ENCODE assay signal across 9 cellular contexts in the genomic region with DNA sequence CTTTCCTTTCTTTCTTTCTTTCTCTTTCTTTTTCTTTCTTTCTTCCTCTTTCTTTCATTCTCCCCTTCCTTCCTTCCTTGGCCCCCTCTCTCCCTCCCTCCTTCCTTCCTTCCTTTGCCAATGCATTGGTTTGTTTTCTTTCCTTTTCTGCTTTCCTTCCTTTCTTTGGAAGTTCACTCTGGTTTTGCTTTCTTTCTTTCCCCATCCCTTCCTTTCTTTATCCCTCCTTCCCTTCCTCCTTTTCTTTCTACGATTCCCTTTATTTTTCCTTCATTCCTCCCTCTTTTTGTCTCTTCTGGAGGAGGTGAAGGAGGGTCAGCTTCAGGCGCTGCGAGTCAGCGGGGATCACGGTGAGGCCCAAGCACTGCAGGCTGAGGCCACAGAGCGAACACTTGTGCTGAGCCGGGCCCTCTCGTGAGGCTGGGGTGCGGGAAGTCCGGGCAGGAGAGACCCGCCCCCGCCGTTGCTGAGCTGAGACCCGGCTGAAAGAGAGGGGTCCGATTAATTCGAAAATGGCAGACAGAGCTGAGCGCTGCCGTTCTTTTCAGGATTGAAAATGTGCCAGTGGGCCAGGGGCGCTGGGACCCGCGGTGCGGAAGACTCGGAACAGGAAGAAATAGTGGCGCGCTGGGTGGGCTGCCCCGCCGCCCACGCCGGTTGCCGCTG. TPM values are rescaled to one million over a fixed set of nuclear protein-coding genes. Genes with fewer than 3 reads are reported as not detected.
A peak's percentile ranks its signal among the peaks of the same experiment; 100 is the strongest.
DNase-seq lines count a peak whose midpoint lies in the region; ATAC-seq and TF ChIP-seq lines count a peak whose summit lies in the region.
"Had no signal": no experiment of that assay in that cellular context is flagged by ENCODE, and none has a peak within 500 bp of the region (broad histone marks: within the 10 kb centered on the region; RNA-seq: fewer than 3 reads in every experiment).

No MANE protein-coding gene starts in this region.

- POLR2A ChIA-PET in MCF 10A (lab: Yijun Ruan, JAX) = interaction anchor here (1.6 to 2.0 kb wide), 2 partner anchors 19 to 270 kb away, joined by 3 to 5 read pairs; no protein-coding TSS in a partner anchor

- TSS peak; percentile 46 for BruUV-seq in MCF 10A (replicated peaks; lab: Mats Ljungman, UMichigan)

- ATAC-seq in left colon (no peak), GM18873 (IDR thresholded peaks at IDR 0.05; ENCODE audit: low FRiP score, unreplicated experiment) (no peak)

- TF ChIP-seq CTCF in CD14-positive monocyte (IDR thresholded peaks at IDR 0.05) = no peak
- TF ChIP-seq CTCF in MCF 10A (IDR thresholded peaks at IDR 0.05; ENCODE audit: unreplicated experiment) = no peak
- TF ChIP-seq CTCF in nephron (IDR thresholded peaks at IDR 0.05; ENCODE audit: unreplicated experiment in 3 of 3) = no peak
- no peak for TF ChIP-seq CTCF in foreskin fibroblast (IDR thresholded peaks at IDR 0.05; ENCODE audit: low read depth, low read length)

- H3K27me3 Mint-ChIP-seq in CD14-positive monocyte (ENCODE audit: low read depth in 3 of 3) = peaks cover 89 to 97% (median 89%) of the 10 kb centered on the region in 3 donors
- no peaks in the 10 kb centered on the region for H3K27me3 Mint-ChIP-seq in MCF 10A (ENCODE audit: insufficient read depth, unreplicated experiment)
- peaks cover 97% of the 10 kb centered on the region for H3K27me3 Mint-ChIP-seq in nephron (ENCODE audit: low read depth)

- H3K27ac Mint-ChIP-seq in CD14-positive monocyte (peak overlapping the region in 1 of 7 donors; percentile 33), MCF 10A (ENCODE audit: low read depth, unreplicated experiment) (peak overlapping the region; percentile 83), nephron (peak overlapping the region in 2 of 3 experiments; percentile 31 to 92)

- H3K9me3 ChIP-seq in HUES6 (ENCODE audit: control insufficient read depth, insufficient read depth, low read depth, low read length) = no peaks in the 10 kb centered on the region
- H3K9me3 ChIP-seq: ovary had no signal

- peaks cover 0 to 32% (median 6%) of the 10 kb centered on the region in 7 donors for H3K9me3 Mint-ChIP-seq in CD14-positive monocyte
- no peaks in the 10 kb centered on the region for H3K9me3 Mint-ChIP-seq in MCF 10A (ENCODE audit: unreplicated experiment)
- H3K9me3 Mint-ChIP-seq in nephron = no peaks in the 10 kb centered on the region

- H3K36me3 Mint-ChIP-seq in CD14-positive monocyte (peaks cover 0 to 4% of the 10 kb centered on the region in 2 donors), MCF 10A (ENCODE audit: insufficient read depth, unreplicated experiment) (no peaks in the 10 kb centered on the region), nephron (ENCODE audit: low read depth) (no peaks in the 10 kb centered on the region)

- peak overlapping the region; percentile 45 to 81 for H3K4me3 Mint-ChIP-seq in CD14-positive monocyte
- H3K4me3 Mint-ChIP-seq in MCF 10A (ENCODE audit: unreplicated experiment) = peak overlapping the region; percentile 81
- peak overlapping the region; percentile 76 to 84 (median 79) for H3K4me3 Mint-ChIP-seq in nephron

- peaks cover 100% of the 10 kb centered on the region for H3K27me3 ChIP-seq in HUES6 (ENCODE audit: control insufficient read depth, insufficient read depth, low read length)

- H3K4me1 ChIP-seq in HUES6 (ENCODE audit: control insufficient read depth, insufficient read depth, low read length) = peaks cover 60% of the 10 kb centered on the region

- H3K9ac ChIP-seq in HUES6 (ENCODE audit: low read length) = no peak overlapping the region

- no peak overlapping the region for H3K27ac ChIP-seq in HUES6 (ENCODE audit: low read depth, low read length)
- H3K27ac ChIP-seq: ovary had no signal

- H3K36me3 ChIP-seq in HUES6 (ENCODE audit: control insufficient read depth, insufficient read depth, low read length) = no peaks in the 10 kb centered on the region
- H3K36me3 ChIP-seq: ovary had no signal

- H3K4me1 Mint-ChIP-seq in CD14-positive monocyte (peaks cover 8% of the 10 kb centered on the region), MCF 10A (ENCODE audit: insufficient read depth, unreplicated experiment) (peaks cover 13% of the 10 kb centered on the region), nephron (peaks cover 33% of the 10 kb centered on the region)

- CTCF ChIA-PET in MCF 10A (lab: Yijun Ruan, JAX) = interaction anchor here (0.6 to 1.2 kb wide), 8 partner anchors 9 to 379 kb away, joined by 3 to 6 read pairs (median 4); no protein-coding TSS in a partner anchor

- H3K4me3 ChIP-seq in HUES6 (ENCODE audit: low read depth, low read length) (peak overlapping the region; percentile 57), foreskin fibroblast (ENCODE audit: low read depth in 1 of 2, low read length in 2 of 2) (no peak overlapping the region)

- intact Hi-C loops in CD14-positive monocyte (cut with micrococcal nuclease) (no loop called here), MCF 10A (cut with micrococcal nuclease) (loop anchor here (5.0 kb wide), 1 partner anchor 212 kb away; no protein-coding TSS in a partner anchor), left colon (cut with DNase I, micrococcal nuclease) (no loop called here)

- DNase-seq in CD14-positive monocyte (ENCODE audit: low spot score) = no peak
- no peak for DNase-seq in MCF 10A (ENCODE audit: unreplicated experiment)
- DNase-seq in foreskin fibroblast = no peak
- DNase-seq in left colon = no peak
- DNase-seq in GM19238 (ENCODE audit: insufficient read length, low spot score) = no peak
- DNase-seq: ovary had no signal

RNA-seq across cellular contexts. Expression of gene SIM2, which starts 1.5 kb away (rescaled TPM):
- not detected for polyA plus RNA-seq in CD14-positive monocyte
- 11.2 and 14.4 TPM in 2 replicates for total RNA-seq in MCF 10A (2022)
- total RNA-seq in left colon = under 1 TPM in 1 of 2 donors, not detected in 1; 0.34 TPM
